1 cellular context compared by ENCODE assay signal in the genomic region with DNA sequence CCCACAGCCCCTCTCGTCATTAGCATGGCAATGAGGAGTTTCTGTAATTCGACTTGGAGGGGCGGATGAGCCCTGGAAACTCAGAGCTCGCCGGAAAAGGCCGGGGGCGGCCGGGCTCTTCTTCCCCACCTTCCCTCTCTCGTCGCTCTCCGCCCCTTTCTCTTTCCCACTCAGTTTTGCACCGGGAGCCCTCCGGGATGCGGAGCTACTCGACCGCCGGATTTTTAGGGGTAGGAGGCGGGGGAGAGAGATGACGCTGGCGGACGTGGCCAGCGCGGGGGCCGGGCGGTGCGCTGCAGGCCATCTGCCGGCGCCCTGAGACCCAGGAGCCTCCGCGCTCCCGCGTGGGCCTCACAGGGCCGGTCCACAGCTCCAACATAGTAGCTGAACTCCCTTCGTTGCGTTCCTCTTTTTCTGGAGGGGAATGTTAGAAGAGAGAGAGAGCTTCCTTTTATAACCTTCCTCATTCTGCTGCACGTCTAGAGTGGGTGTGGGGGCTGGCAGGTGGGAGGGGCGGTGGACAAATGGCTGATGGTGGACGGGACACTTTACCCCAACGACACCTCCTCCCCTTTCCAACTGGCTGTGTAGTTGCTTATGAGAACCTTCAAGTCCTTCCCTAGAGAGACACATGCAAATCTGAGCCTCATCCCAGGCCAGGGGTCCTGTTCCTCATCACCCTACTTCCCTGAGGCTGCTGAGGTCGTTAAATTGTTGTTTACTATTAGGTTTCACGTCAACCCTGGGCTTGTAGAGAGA.
A peak's percentile ranks its signal among the peaks of the same experiment; 100 is the strongest.
TF ChIP-seq lines count a peak whose summit lies in the region.

No MANE protein-coding gene starts in this region.

TF ChIP-seq in GM23338, 12 proteins besides CTCF, POLR2A, EP300 and RAD21:
- no peak for TF ChIP-seq REST (IDR thresholded peaks at IDR 0.05; ENCODE audit: unreplicated experiment)
- TF ChIP-seq EZH2 (IDR thresholded peaks at IDR 0.05; ENCODE audit: low read depth, unreplicated experiment), result peak; percentile 68
